ENCODE assay signal across 19 cellular contexts in the genomic region with DNA sequence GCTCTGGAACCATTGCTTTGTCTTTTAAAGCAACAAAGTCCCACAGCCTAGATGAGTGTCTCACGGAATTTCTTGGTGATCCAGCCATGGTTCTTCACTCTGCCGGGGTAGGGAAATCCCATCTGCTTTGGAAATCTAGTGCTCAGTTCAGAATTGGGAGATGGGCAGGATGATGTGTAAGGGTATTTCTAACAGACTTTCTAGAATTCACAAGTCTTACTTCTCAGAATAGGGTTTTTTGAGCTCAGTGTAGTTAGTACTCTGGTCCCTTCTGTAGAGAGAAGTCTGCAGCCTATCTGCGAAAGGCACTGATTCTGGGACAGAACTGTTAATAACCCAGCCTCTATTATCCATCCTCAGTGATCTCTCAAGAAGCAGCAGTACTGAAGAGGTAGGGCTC.
"Had no signal": no experiment of that assay in that cellular context is flagged by ENCODE, and none has a peak within 500 bp of the region (broad histone marks: within the 10 kb centered on the region; RNA-seq: fewer than 3 reads in every experiment).

No MANE protein-coding gene starts in this region.

- H3K27ac ChIP-seq: gastrocnemius medialis, heart right ventricle, neural progenitor cell, pancreas, tibial nerve, upper lobe of right lung, vagina had no signal

- ATAC-seq: esophagus mucosa; gastrocnemius medialis; heart right ventricle; mucosa of descending colon; naive thymus-derived CD8-positive, alpha-beta T cell; pancreas; right cardiac atrium; upper lobe of right lung had no signal

- H2AFZ ChIP-seq: neural progenitor cell had no signal

- H3K27me3 ChIP-seq: gastrocnemius medialis, heart right ventricle, neural progenitor cell, pancreas, tibial nerve, upper lobe of right lung, vagina had no signal

- H3K4me3 ChIP-seq: gastrocnemius medialis, heart right ventricle, mucosa of descending colon, neural progenitor cell, pancreas, tibial nerve, upper lobe of right lung, vagina had no signal

- H3K9me3 ChIP-seq: gastrocnemius medialis, heart right ventricle, mucosa of descending colon, pancreas, tibial nerve, upper lobe of right lung, vagina had no signal

- H3K4me1 ChIP-seq: neural progenitor cell, pancreas, upper lobe of right lung, vagina had no signal

- H3K27ac Mint-ChIP-seq: neural progenitor cell, progenitor cell of endocrine pancreas had no signal

- H3K4me2 ChIP-seq: neural progenitor cell had no signal

- DNase-seq: effector memory CD4-positive, alpha-beta T cell; gastrocnemius medialis; heart right ventricle; hypothalamus; kidney glomerular epithelial cell; mucosa of descending colon; naive thymus-derived CD8-positive, alpha-beta T cell; nucleus accumbens; pancreas; right cardiac atrium; small intestine; stimulated activated CD4-positive, alpha-beta T cell treated with anti-CD3 and anti-CD28 coated beads, Interleukin-12 subunit alpha, Interleukin-12 subunit beta, amount 100 ng/mL, for 4 hours; stimulated activated naive CD4-positive, alpha-beta T cell treated with Interleukin-2 at 50 U/mL for 16 hours; upper lobe of right lung had no signal

- H3K4me1 Mint-ChIP-seq: neural progenitor cell had no signal

- H3K4me3 Mint-ChIP-seq: naive thymus-derived CD8-positive, alpha-beta T cell; neural progenitor cell had no signal

- H3K27me3 Mint-ChIP-seq: naive thymus-derived CD8-positive, alpha-beta T cell; progenitor cell of endocrine pancreas had no signal

- H3K9me3 Mint-ChIP-seq: naive thymus-derived CD8-positive, alpha-beta T cell; neural progenitor cell had no signal

- H3K9ac ChIP-seq: neural progenitor cell had no signal
